1 cellular context compared by ENCODE assay signal in the genomic region with DNA sequence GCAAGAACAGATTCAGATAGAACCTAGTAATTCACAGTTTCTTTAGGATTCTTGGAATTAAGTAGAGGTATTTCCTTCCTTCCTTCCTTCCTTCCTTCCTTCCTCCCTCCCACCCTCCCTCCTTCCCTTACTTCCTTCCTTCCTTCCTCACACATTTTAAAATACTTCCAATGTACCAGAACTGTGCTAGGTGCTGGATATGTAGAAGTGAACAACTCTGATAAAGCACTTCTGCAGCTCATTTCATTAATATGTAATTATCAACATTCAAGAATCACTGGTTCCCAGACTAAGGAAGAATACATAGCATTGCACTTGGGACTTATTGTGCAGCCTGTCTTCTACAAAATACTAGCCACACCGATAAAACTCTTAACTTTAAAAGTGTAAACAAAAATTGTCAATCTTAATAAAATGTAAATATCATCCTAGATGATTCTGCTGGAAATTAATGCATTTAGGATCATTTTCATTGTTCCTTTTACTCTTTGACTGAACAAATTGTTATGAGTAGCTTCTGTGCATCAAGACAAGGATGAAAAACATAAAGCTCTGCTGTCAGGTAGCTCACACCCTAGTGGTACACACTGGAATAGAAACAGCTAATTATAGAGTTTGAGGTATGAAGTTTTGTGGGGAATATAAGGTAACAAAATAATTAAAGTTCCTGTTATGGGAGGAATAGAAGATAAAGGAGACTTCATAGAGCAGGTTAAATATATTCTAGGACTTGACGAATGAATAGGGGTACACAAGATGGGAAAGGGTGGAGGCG.
TF ChIP-seq lines count a peak whose summit lies in the region.

No MANE protein-coding gene starts in this region.

TF ChIP-seq in H1, 55 proteins besides CTCF, POLR2A, EP300 and RAD21 (continued from another document):
- TF ChIP-seq JUN (IDR thresholded peaks at IDR 0.05; ENCODE audit: low read depth, low read length) (no peak), EGR1 (IDR thresholded peaks at IDR 0.05; ENCODE audit: borderline replicate concordance, low read depth, low read length) (no peak), POLR2AphosphoS5 (IDR thresholded peaks at IDR 0.05; ENCODE audit: low read depth, low read length) (no peak), NRF1 (IDR thresholded peaks at IDR 0.05; ENCODE audit: low read depth, low read length) (no peak), TCF12 (IDR thresholded peaks at IDR 0.05; ENCODE audit: low read depth, low read length) (no peak), KDM4A (IDR thresholded peaks at IDR 0.05; ENCODE audit: low read depth, low read length, severe bottlenecking) (no peak), SIN3A (conservative IDR thresholded peaks at IDR 0.05 in 1 of 2, IDR thresholded peaks at IDR 0.05 in 1 of 2; ENCODE audit: low read depth in 1 of 2, low read length in 2 of 2) (no peak), EZH2 (IDR thresholded peaks at IDR 0.05; ENCODE audit: low read depth, low read length, severe bottlenecking) (no peak), CEBPB (IDR thresholded peaks at IDR 0.05; ENCODE audit: low read depth, low read length) (no peak), SP2 (IDR thresholded peaks at IDR 0.05; ENCODE audit: low read length) (no peak), FOSL1 (IDR thresholded peaks at IDR 0.05; ENCODE audit: insufficient read depth, low read depth, low read length) (no peak), NANOG (IDR thresholded peaks at IDR 0.05; ENCODE audit: insufficient read depth, low read depth, low read length, poor library complexity, severe bottlenecking) (no peak)
- TF ChIP-seq, protein P1, sequence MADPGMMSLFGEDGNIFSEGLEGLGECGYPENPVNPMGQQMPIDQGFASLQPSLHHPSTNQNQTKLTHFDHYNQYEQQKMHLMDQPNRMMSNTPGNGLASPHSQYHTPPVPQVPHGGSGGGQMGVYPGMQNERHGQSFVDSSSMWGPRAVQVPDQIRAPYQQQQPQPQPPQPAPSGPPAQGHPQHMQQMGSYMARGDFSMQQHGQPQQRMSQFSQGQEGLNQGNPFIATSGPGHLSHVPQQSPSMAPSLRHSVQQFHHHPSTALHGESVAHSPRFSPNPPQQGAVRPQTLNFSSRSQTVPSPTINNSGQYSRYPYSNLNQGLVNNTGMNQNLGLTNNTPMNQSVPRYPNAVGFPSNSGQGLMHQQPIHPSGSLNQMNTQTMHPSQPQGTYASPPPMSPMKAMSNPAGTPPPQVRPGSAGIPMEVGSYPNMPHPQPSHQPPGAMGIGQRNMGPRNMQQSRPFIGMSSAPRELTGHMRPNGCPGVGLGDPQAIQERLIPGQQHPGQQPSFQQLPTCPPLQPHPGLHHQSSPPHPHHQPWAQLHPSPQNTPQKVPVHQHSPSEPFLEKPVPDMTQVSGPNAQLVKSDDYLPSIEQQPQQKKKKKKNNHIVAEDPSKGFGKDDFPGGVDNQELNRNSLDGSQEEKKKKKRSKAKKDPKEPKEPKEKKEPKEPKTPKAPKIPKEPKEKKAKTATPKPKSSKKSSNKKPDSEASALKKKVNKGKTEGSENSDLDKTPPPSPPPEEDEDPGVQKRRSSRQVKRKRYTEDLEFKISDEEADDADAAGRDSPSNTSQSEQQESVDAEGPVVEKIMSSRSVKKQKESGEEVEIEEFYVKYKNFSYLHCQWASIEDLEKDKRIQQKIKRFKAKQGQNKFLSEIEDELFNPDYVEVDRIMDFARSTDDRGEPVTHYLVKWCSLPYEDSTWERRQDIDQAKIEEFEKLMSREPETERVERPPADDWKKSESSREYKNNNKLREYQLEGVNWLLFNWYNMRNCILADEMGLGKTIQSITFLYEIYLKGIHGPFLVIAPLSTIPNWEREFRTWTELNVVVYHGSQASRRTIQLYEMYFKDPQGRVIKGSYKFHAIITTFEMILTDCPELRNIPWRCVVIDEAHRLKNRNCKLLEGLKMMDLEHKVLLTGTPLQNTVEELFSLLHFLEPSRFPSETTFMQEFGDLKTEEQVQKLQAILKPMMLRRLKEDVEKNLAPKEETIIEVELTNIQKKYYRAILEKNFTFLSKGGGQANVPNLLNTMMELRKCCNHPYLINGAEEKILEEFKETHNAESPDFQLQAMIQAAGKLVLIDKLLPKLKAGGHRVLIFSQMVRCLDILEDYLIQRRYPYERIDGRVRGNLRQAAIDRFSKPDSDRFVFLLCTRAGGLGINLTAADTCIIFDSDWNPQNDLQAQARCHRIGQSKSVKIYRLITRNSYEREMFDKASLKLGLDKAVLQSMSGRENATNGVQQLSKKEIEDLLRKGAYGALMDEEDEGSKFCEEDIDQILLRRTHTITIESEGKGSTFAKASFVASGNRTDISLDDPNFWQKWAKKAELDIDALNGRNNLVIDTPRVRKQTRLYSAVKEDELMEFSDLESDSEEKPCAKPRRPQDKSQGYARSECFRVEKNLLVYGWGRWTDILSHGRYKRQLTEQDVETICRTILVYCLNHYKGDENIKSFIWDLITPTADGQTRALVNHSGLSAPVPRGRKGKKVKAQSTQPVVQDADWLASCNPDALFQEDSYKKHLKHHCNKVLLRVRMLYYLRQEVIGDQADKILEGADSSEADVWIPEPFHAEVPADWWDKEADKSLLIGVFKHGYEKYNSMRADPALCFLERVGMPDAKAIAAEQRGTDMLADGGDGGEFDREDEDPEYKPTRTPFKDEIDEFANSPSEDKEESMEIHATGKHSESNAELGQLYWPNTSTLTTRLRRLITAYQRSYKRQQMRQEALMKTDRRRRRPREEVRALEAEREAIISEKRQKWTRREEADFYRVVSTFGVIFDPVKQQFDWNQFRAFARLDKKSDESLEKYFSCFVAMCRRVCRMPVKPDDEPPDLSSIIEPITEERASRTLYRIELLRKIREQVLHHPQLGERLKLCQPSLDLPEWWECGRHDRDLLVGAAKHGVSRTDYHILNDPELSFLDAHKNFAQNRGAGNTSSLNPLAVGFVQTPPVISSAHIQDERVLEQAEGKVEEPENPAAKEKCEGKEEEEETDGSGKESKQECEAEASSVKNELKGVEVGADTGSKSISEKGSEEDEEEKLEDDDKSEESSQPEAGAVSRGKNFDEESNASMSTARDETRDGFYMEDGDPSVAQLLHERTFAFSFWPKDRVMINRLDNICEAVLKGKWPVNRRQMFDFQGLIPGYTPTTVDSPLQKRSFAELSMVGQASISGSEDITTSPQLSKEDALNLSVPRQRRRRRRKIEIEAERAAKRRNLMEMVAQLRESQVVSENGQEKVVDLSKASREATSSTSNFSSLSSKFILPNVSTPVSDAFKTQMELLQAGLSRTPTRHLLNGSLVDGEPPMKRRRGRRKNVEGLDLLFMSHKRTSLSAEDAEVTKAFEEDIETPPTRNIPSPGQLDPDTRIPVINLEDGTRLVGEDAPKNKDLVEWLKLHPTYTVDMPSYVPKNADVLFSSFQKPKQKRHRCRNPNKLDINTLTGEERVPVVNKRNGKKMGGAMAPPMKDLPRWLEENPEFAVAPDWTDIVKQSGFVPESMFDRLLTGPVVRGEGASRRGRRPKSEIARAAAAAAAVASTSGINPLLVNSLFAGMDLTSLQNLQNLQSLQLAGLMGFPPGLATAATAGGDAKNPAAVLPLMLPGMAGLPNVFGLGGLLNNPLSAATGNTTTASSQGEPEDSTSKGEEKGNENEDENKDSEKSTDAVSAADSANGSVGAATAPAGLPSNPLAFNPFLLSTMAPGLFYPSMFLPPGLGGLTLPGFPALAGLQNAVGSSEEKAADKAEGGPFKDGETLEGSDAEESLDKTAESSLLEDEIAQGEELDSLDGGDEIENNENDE (IDR thresholded peaks at IDR 0.05; ENCODE audit: insufficient replicate concordance, low read length) = no peak
- TF ChIP-seq, protein P2, sequence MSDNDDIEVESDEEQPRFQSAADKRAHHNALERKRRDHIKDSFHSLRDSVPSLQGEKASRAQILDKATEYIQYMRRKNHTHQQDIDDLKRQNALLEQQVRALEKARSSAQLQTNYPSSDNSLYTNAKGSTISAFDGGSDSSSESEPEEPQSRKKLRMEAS (IDR thresholded peaks at IDR 0.05) = no peak
- TF ChIP-seq, protein P3, sequence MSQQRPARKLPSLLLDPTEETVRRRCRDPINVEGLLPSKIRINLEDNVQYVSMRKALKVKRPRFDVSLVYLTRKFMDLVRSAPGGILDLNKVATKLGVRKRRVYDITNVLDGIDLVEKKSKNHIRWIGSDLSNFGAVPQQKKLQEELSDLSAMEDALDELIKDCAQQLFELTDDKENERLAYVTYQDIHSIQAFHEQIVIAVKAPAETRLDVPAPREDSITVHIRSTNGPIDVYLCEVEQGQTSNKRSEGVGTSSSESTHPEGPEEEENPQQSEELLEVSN (IDR thresholded peaks at IDR 0.05) = no peak
